Comparison of ENCODE assay signal across 17 cellular contexts in genomic region chr22:35617137-35617755, GRCh38. TPM values are rescaled to one million over a fixed set of nuclear protein-coding genes. Genes with fewer than 3 reads are reported as not detected.
"Had no signal": no experiment of that assay in that cellular context is flagged by ENCODE, and none has a peak within 500 bp of the region (broad histone marks: within the 10 kb centered on the region; RNA-seq: fewer than 3 reads in every experiment).

Gene MB, minus strand, starts transcription at chr22:35617329. Its CDS starts 72 bp downstream, at chr22:35617257.

- ATAC-seq: stimulated activated naive CD8-positive, alpha-beta T cell treated with anti-CD3 and anti-CD28 coated beads, Interleukin-15, amount 100 ng/mL, for 72 hours had no signal

- H3K9me3 Mint-ChIP-seq: activated CD4-positive, alpha-beta memory T cell treated with anti-CD3 and anti-CD28 coated beads for 36 hours; activated T-helper 1 cell treated with anti-CD3 and anti-CD28 coated beads, Interleukin-12 subunit alpha, Interleukin-12 subunit beta, Interleukin-2, Interleukin-4 antibody, amounts not matched to agents 30 ng/mL and 10 ng/mL and 1 ng/mL, durations not matched to agents 14 hours and 24 hours and 36 hours; memory B cell; nephron; stimulated activated naive CD8-positive, alpha-beta T cell treated with anti-CD3 and anti-CD28 coated beads, Interleukin-15, amount 100 ng/mL, for 72 hours had no signal

- H3K36me3 ChIP-seq: adrenal gland had no signal

- H3K27ac Mint-ChIP-seq: activated CD4-positive, alpha-beta memory T cell treated with anti-CD3 and anti-CD28 coated beads for 36 hours; memory B cell; nephron; stimulated activated naive CD8-positive, alpha-beta T cell treated with anti-CD3 and anti-CD28 coated beads, Interleukin-15, amount 100 ng/mL, for 72 hours had no signal

- H3K27ac ChIP-seq: adrenal gland, testis, VCaP had no signal

- H3K27me3 ChIP-seq: adrenal gland, testis had no signal

- H3K36me3 Mint-ChIP-seq: activated CD4-positive, alpha-beta memory T cell treated with anti-CD3 and anti-CD28 coated beads for 36 hours; memory B cell had no signal

- H3K4me3 ChIP-seq: adrenal gland, testis had no signal

- H3K27me3 Mint-ChIP-seq: activated CD4-positive, alpha-beta memory T cell treated with anti-CD3 and anti-CD28 coated beads for 36 hours; stimulated activated naive CD8-positive, alpha-beta T cell treated with anti-CD3 and anti-CD28 coated beads, Interleukin-15, amount 100 ng/mL, for 72 hours had no signal

- H3K9me3 ChIP-seq: adrenal gland, testis had no signal

- DNase-seq: activated CD4-positive, alpha-beta memory T cell treated with anti-CD3 and anti-CD28 coated beads for 36 hours; activated CD8-positive, alpha-beta memory T cell treated with anti-CD3 and anti-CD28 coated beads, Interleukin-2, amount 50 U/mL, for 4 hours; activated naive CD4-positive, alpha-beta T cell treated with Interleukin-2 at 50 U/mL for 16 hours; adrenal gland; effector memory CD4-positive, alpha-beta T cell; stimulated activated CD4-positive, alpha-beta T cell treated with anti-CD3 and anti-CD28 coated beads, Interleukin-15, amount 100 ng/mL, for 24 hours; stimulated activated CD4-positive, alpha-beta T cell treated with anti-CD3 and anti-CD28 coated beads, Interleukin-4, amount 100 ng/mL, for 24 hours; stimulated activated naive CD8-positive, alpha-beta T cell treated with anti-CD3 and anti-CD28 coated beads, Interleukin-15, amount 100 ng/mL, for 72 hours; T-helper 9 cell; testis had no signal

- H3K4me3 Mint-ChIP-seq: activated CD4-positive, alpha-beta memory T cell treated with anti-CD3 and anti-CD28 coated beads for 36 hours; activated T-helper 1 cell treated with anti-CD3 and anti-CD28 coated beads, Interleukin-12 subunit alpha, Interleukin-12 subunit beta, Interleukin-2, Interleukin-4 antibody, amounts not matched to agents 30 ng/mL and 10 ng/mL and 1 ng/mL, durations not matched to agents 14 hours and 24 hours and 36 hours; memory B cell; nephron; stimulated activated naive CD8-positive, alpha-beta T cell treated with anti-CD3 and anti-CD28 coated beads, Interleukin-15, amount 100 ng/mL, for 72 hours had no signal

RNA-seq across cellular contexts. Expression of gene MB, which starts in this region (rescaled TPM):
- total RNA-seq: activated CD4-positive, alpha-beta memory T cell treated with anti-CD3 and anti-CD28 coated beads for 36 hours; epithelial cell of proximal tubule; glomerular endothelial cell; pulmonary artery endothelial cell had no signal
